23 cellular contexts compared by ENCODE assay signal in the genomic region with DNA sequence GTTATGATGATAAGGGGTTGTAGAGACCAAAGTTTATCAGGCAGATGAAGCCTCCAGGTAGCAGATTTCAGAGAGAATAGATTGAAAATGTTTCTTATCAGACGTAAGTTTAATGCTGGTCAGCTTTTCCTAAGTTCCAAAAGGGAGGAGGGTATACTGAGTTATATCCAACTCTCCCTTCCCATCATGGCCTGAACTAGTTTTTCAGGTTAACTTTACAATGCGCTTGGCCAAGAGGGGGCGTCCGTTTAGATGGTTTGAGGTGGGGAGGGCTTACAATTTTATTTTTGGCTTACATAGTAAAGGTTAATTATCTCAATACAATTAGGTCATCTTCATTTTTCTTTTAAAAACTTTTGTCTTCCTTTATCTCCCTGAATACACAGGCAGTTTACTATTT. TPM values are rescaled to one million over a fixed set of nuclear protein-coding genes. Genes with fewer than 3 reads are reported as not detected.
DNase-seq lines count a peak whose midpoint lies in the region; ATAC-seq and TF ChIP-seq lines count a peak whose summit lies in the region.
"Had no signal": no experiment of that assay in that cellular context is flagged by ENCODE, and none has a peak within 500 bp of the region (broad histone marks: within the 10 kb centered on the region; RNA-seq: fewer than 3 reads in every experiment).

No MANE protein-coding gene starts in this region.

- H3K36me3 Mint-ChIP-seq in activated naive CD4-positive, alpha-beta T cell treated with anti-CD3 and anti-CD28 coated beads, Interleukin-2, amount 50 U/mL, for 72 hours, result peaks cover 5 to 18% of the 10 kb centered on the region in 2 donors

- DNase-seq in Karpas-422, result peak; percentile 29
- no peak for DNase-seq in Panc1 (ENCODE audit: low read depth, low spot score)
- peak; percentile 29 to 71 for DNase-seq in trophoblast cell
- no peak for DNase-seq in activated naive CD4-positive, alpha-beta T cell treated with anti-CD3 and anti-CD28 coated beads, Interleukin-2, amount 50 U/mL, for 72 hours (ENCODE audit: low spot score in 2 of 2)
- DNase-seq in AG08395 (ENCODE audit: low spot score), result no peak
- DNase-seq in NCI-H2196 (lab: John Stamatoyannopoulos, UW; ENCODE audit: unreplicated experiment), result no peak
- DNase-seq: AML-193; BE2C; CD4-positive, alpha-beta T cell; CD8-positive, alpha-beta memory T cell; DMS 273 treated with DMSO at 0.1 percent for 48 hours; DMS79; EL; GDM1; GM23248; H9 had no signal

- H3K4me3 ChIP-seq in Karpas-422 (ENCODE audit: low read length) (no peak overlapping the region), Panc1 (ENCODE audit: low read depth in 2 of 2, low read length in 2 of 2) (no peak overlapping the region), trophoblast cell (ENCODE audit: low read depth, low read length) (no peak overlapping the region)
- H3K4me3 ChIP-seq: BLaER1 treated with 17β-estradiol and CSF1 and Interleukin-3, amounts not matched to agents 10 nM and 100 nM; GM12878; GM23248 had no signal

- no peak overlapping the region for H2BK12ac ChIP-seq in trophoblast cell (ENCODE audit: low read length)

- no peak for ATAC-seq in Panc1
- ATAC-seq in activated naive CD4-positive, alpha-beta T cell treated with anti-CD3 and anti-CD28 coated beads, Interleukin-2, amount 50 U/mL, for 72 hours, result no peak
- ATAC-seq: GM12878, HCT116 had no signal

- no TSS peak for BruUV-seq in Panc1 (replicated peaks; lab: Mats Ljungman, UMichigan)

- no peak overlapping the region for H4K12ac ChIP-seq in trophoblast cell (ENCODE audit: low read depth, low read length)

- POLR2A ChIA-PET in Panc1 (lab: Charles Lee), result no interaction called here

- in situ Hi-C loops in Panc1 (cut with HindIII; ENCODE audit: low pct_unique_long_range_greater_than_20kb, low sequenced_read_pairs), result no loop called here

- no peak overlapping the region for H3K18ac ChIP-seq in trophoblast cell (ENCODE audit: low read length)

- intact Hi-C loops in Panc1 (cut with micrococcal nuclease; ENCODE audit: unreplicated experiment), result no loop called here

- no peak overlapping the region for H3K9ac ChIP-seq in Karpas-422 (ENCODE audit: low read length)
- no peak overlapping the region for H3K9ac ChIP-seq in trophoblast cell (ENCODE audit: low read length)
- H3K9ac ChIP-seq: BLaER1 treated with 17β-estradiol and CSF1 and Interleukin-3, amounts not matched to agents 10 nM and 100 nM; GM23248 had no signal

- H3K4me1 ChIP-seq in Karpas-422 (ENCODE audit: low read length) (no peaks in the 10 kb centered on the region), Panc1 (ENCODE audit: control insufficient read depth, insufficient read depth, low read length) (no peaks in the 10 kb centered on the region), trophoblast cell (ENCODE audit: control insufficient read depth in 1 of 2, insufficient read depth in 2 of 2, low read length in 2 of 2) (peaks cover 0 to 2% of the 10 kb centered on the region in 2 experiments)
- H3K4me1 ChIP-seq: BE2C had no signal

- H3K79me1 ChIP-seq in trophoblast cell (ENCODE audit: low read length), result no peaks in the 10 kb centered on the region

- H3K4ac ChIP-seq in trophoblast cell (ENCODE audit: low read depth, low read length), result no peak overlapping the region

- peak; percentile 9; the same call in 1 of the 2 replicates for TF ChIP-seq CTCF in Panc1 (IDR thresholded peaks at IDR 0.05)

- H3K9me3 ChIP-seq in Karpas-422 (ENCODE audit: low read length) (peaks cover 12% of the 10 kb centered on the region), Panc1 (ENCODE audit: control insufficient read depth, insufficient read depth, low read depth, low read length) (peaks cover 15% of the 10 kb centered on the region), trophoblast cell (ENCODE audit: insufficient read depth, low read depth, low read length) (no peaks in the 10 kb centered on the region)

- H3K36me3 ChIP-seq in Karpas-422 (ENCODE audit: insufficient read depth, low read length) (peaks cover 5% of the 10 kb centered on the region), Panc1 (ENCODE audit: control insufficient read depth, insufficient read depth, low read length) (no peaks in the 10 kb centered on the region), trophoblast cell (ENCODE audit: control insufficient read depth in 1 of 2, insufficient read depth in 2 of 2, low read length in 2 of 2) (peaks cover 0 to 2% of the 10 kb centered on the region in 2 experiments)

- H3K23ac ChIP-seq in trophoblast cell (ENCODE audit: low read length), result no peak overlapping the region

- no peaks in the 10 kb centered on the region for H3K79me2 ChIP-seq in Karpas-422 (ENCODE audit: low read length)
- H3K79me2 ChIP-seq in trophoblast cell (ENCODE audit: control insufficient read depth, insufficient read depth, low read length, poor library complexity), result no peaks in the 10 kb centered on the region

- H2AFZ ChIP-seq in Karpas-422 (ENCODE audit: low read length) (no peak overlapping the region), trophoblast cell (ENCODE audit: insufficient read depth, low read length, poor library complexity) (no peak overlapping the region)
- H2AFZ ChIP-seq: GM23248 had no signal

- H3K27me3 ChIP-seq in Karpas-422 (ENCODE audit: low read length) (no peaks in the 10 kb centered on the region), Panc1 (ENCODE audit: control insufficient read depth, insufficient read depth, low read length) (no peaks in the 10 kb centered on the region), trophoblast cell (ENCODE audit: insufficient read depth, low read length) (no peaks in the 10 kb centered on the region)
- H3K27me3 ChIP-seq: BE2C; BLaER1 treated with 17β-estradiol and CSF1 and Interleukin-3, amounts not matched to agents 10 nM and 100 nM had no signal

- no peak overlapping the region for H3K27ac ChIP-seq in Karpas-422 (ENCODE audit: low read length)
- H3K27ac ChIP-seq in Panc1 (ENCODE audit: low read length), result no peak overlapping the region
- H3K27ac ChIP-seq in trophoblast cell (ENCODE audit: low read depth, low read length), result no peak overlapping the region
- H3K27ac ChIP-seq: BLaER1 treated with 17β-estradiol and CSF1 and Interleukin-3, amounts not matched to agents 10 nM and 100 nM; GM23248 had no signal

- peaks cover 4 to 5% of the 10 kb centered on the region in 2 donors for H3K9me3 Mint-ChIP-seq in activated naive CD4-positive, alpha-beta T cell treated with anti-CD3 and anti-CD28 coated beads, Interleukin-2, amount 50 U/mL, for 72 hours

- no peak overlapping the region for H2BK5ac ChIP-seq in trophoblast cell (ENCODE audit: low read depth, low read length, poor library complexity)

- H3K14ac ChIP-seq in trophoblast cell (ENCODE audit: low read length), result no peak overlapping the region

- H3K27ac Mint-ChIP-seq in activated naive CD4-positive, alpha-beta T cell treated with anti-CD3 and anti-CD28 coated beads, Interleukin-2, amount 50 U/mL, for 72 hours, result no peak overlapping the region
- H3K27ac Mint-ChIP-seq: CD14-positive monocyte; CD4-positive, alpha-beta T cell; H9 had no signal

- H4K91ac ChIP-seq in trophoblast cell (ENCODE audit: low read depth, low read length), result no peak overlapping the region

- no peaks in the 10 kb centered on the region for H4K20me1 ChIP-seq in Karpas-422 (ENCODE audit: insufficient read depth, low read depth, low read length)

- H4K8ac ChIP-seq in trophoblast cell (ENCODE audit: low read depth, low read length), result no peak overlapping the region

- no peaks in the 10 kb centered on the region for H3K9me2 ChIP-seq in Karpas-422 (replicated peaks; ENCODE audit: insufficient read depth, low read length)

- H2AK5ac ChIP-seq in trophoblast cell (ENCODE audit: low read length), result no peak overlapping the region

- CTCF ChIA-PET in Panc1 (lab: Charles Lee), result no interaction called here

- H3K4me2 ChIP-seq in Karpas-422 (ENCODE audit: low read depth, low read length, poor library complexity, severe bottlenecking), result no peak overlapping the region
- H3K4me2 ChIP-seq in trophoblast cell (ENCODE audit: low read length), result no peak overlapping the region

- no CpG with 5 or more reads among the region's 4 CpGs for WGBS in trophoblast cell (ENCODE audit: extremely low coverage, insufficient coverage, insufficient read length)

- H2BK120ac ChIP-seq in trophoblast cell (ENCODE audit: insufficient read depth, low read length, poor library complexity), result no peak overlapping the region

RNA-seq across cellular contexts. Expression of a gene that starts 19.4 kb away (rescaled TPM):
- total RNA-seq in Karpas-422 (2014; rRNA removed; shearing (Covaris generic); ENCODE audit: low replicate concordance), result not detected in 2 replicates
- total RNA-seq in Panc1 (2021; ENCODE audit: unreplicated experiment), result not detected
- polyA plus RNA-seq in Panc1 (2012; ENCODE audit: insufficient read length), result not detected
- not detected in 2 replicates for polyA plus RNA-seq in trophoblast cell (2013)
- not detected for total RNA-seq in activated naive CD4-positive, alpha-beta T cell treated with anti-CD3 and anti-CD28 coated beads, Interleukin-2, amount 50 U/mL, for 72 hours
- total RNA-seq: A172; A673; CD4-positive, alpha-beta T cell; CD8-positive, alpha-beta memory T cell; GM23248; H4; H9 had no signal
- polyA plus RNA-seq: CD14-positive monocyte; CD8-positive, alpha-beta memory T cell; GM23248 had no signal

RNA-seq across cellular contexts. Expression of a gene that starts 26.4 kb away (rescaled TPM):
- 36.0 and 76.9 TPM in 2 replicates for total RNA-seq in Karpas-422 (2014; rRNA removed; shearing (Covaris generic); ENCODE audit: low replicate concordance)
- total RNA-seq in Panc1 (2021; ENCODE audit: unreplicated experiment), result 23.4 TPM
- 20.8 TPM for polyA plus RNA-seq in Panc1 (2012; ENCODE audit: insufficient read length)
- 58.0 and 62.9 TPM in 2 replicates for polyA plus RNA-seq in trophoblast cell (2013)
- 10 to 100 TPM; 32.7 to 62.5 TPM for total RNA-seq in activated naive CD4-positive, alpha-beta T cell treated with anti-CD3 and anti-CD28 coated beads, Interleukin-2, amount 50 U/mL, for 72 hours

Comparison
In these comparisons a context has a peak if more than half of its experiments do, and no peak if none do; other contexts are left out.
1. DNase-seq: peak in Karpas-422 (single experiment) and trophoblast cell (2 of 2); none in Panc1 (single experiment), activated naive CD4-positive, alpha-beta T cell treated with anti-CD3 and anti-CD28 coated beads, Interleukin-2, amount 50 U/mL, for 72 hours (0 of 2), AG08395 (single experiment) and NCI-H2196 (single experiment).